Comparison of ENCODE assay signal across 18 cellular contexts in genomic region chr2:68516051-68516771, GRCh38. TPM values are rescaled to one million over a fixed set of nuclear protein-coding genes. Genes with fewer than 3 reads are reported as not detected.
DNase-seq lines count a peak whose midpoint lies in the region; ATAC-seq and TF ChIP-seq lines count a peak whose summit lies in the region.
"Had no signal": no experiment of that assay in that cellular context is flagged by ENCODE, and none has a peak within 500 bp of the region (broad histone marks: within the 10 kb centered on the region; RNA-seq: fewer than 3 reads in every experiment).

No MANE protein-coding gene starts in this region.

- H3K4me3 ChIP-seq in CD8-positive, alpha-beta T cell (ENCODE audit: low read depth, low read length) = no peak overlapping the region
- H3K4me3 ChIP-seq in NB4 (ENCODE audit: low read depth, low read length) = no peak overlapping the region

- POLR2A ChIA-PET in activated CD4-positive, alpha-beta T cell treated with anti-CD3 and anti-CD28 coated beads for 36 hours (lab: Charles Lee) = no interaction called here
- POLR2A ChIA-PET in CD8-positive, alpha-beta T cell (lab: Charles Lee) = interaction anchor here (1.2 to 2.2 kb wide), 2 partner anchors 10 to 28 kb away, joined by 5 to 9 read pairs; no protein-coding TSS in a partner anchor

- no peak overlapping the region for H3K27ac Mint-ChIP-seq in activated CD4-positive, alpha-beta T cell treated with anti-CD3 and anti-CD28 coated beads for 36 hours
- H3K27ac Mint-ChIP-seq in CD8-positive, alpha-beta T cell = no peak overlapping the region
- no peak overlapping the region for H3K27ac Mint-ChIP-seq in effector memory CD8-positive, alpha-beta T cell

- peaks cover 7% of the 10 kb centered on the region for H3K4me1 Mint-ChIP-seq in activated CD4-positive, alpha-beta T cell treated with anti-CD3 and anti-CD28 coated beads for 36 hours
- H3K4me1 Mint-ChIP-seq in CD8-positive, alpha-beta T cell (ENCODE audit: low read depth) = no peaks in the 10 kb centered on the region
- H3K4me1 Mint-ChIP-seq in effector memory CD8-positive, alpha-beta T cell (ENCODE audit: low read depth in 2 of 2) = no peaks in the 10 kb centered on the region

- no peak overlapping the region for H3K4me3 Mint-ChIP-seq in activated CD4-positive, alpha-beta T cell treated with anti-CD3 and anti-CD28 coated beads for 36 hours
- no peak overlapping the region for H3K4me3 Mint-ChIP-seq in CD8-positive, alpha-beta T cell
- H3K4me3 Mint-ChIP-seq in effector memory CD8-positive, alpha-beta T cell = no peak overlapping the region

- no peaks in the 10 kb centered on the region for H3K9me3 Mint-ChIP-seq in activated CD4-positive, alpha-beta T cell treated with anti-CD3 and anti-CD28 coated beads for 36 hours (ENCODE audit: low read depth)
- peaks cover 14% of the 10 kb centered on the region for H3K9me3 Mint-ChIP-seq in CD8-positive, alpha-beta T cell
- peaks cover 0 to 3% of the 10 kb centered on the region in 2 donors for H3K9me3 Mint-ChIP-seq in effector memory CD8-positive, alpha-beta T cell

- H3K9me3 ChIP-seq in CD8-positive, alpha-beta T cell (ENCODE audit: low read length) = no peaks in the 10 kb centered on the region

- no peak for DNase-seq in activated CD4-positive, alpha-beta T cell treated with anti-CD3 and anti-CD28 coated beads for 36 hours
- no peak for DNase-seq in activated CD4-positive, alpha-beta T cell treated with anti-CD3 and anti-CD28 coated beads for 1 hour
- no peak for DNase-seq in CD8-positive, alpha-beta T cell
- peak; percentile 7 for DNase-seq in NB4 (ENCODE audit: low read depth)
- no peak for DNase-seq in effector memory CD8-positive, alpha-beta T cell
- DNase-seq in EL = no peak
- DNase-seq in SIG-M5 treated with dmso at 0.1 percent for 504 hours (lab: John Stamatoyannopoulos, UW; ENCODE audit: unreplicated experiment) = no peak
- DNase-seq: AML-193, DMS79 treated with DMSO at 0.1 percent for 48 hours, GF-D8, H7, MV-4-11, NCI-H1436 treated with DMSO at 0.1 percent for 48 hours, NCI-H446, NCI-H774, SHP77 treated with DMSO at 0.1 percent for 48 hours had no signal

- TF ChIP-seq CTCF in CD8-positive, alpha-beta T cell (IDR thresholded peaks at IDR 0.05) = no peak
- no peak for TF ChIP-seq CTCF in NB4 (IDR thresholded peaks at IDR 0.05; ENCODE audit: low read depth, low read length)

- no peak overlapping the region for H3K27ac ChIP-seq in CD8-positive, alpha-beta T cell (ENCODE audit: low read depth, low read length)

- no peaks in the 10 kb centered on the region for H3K36me3 ChIP-seq in CD8-positive, alpha-beta T cell (ENCODE audit: insufficient read depth, low read length)

- H3K27me3 Mint-ChIP-seq in activated CD4-positive, alpha-beta T cell treated with anti-CD3 and anti-CD28 coated beads for 36 hours = no peaks in the 10 kb centered on the region
- no peaks in the 10 kb centered on the region for H3K27me3 Mint-ChIP-seq in CD8-positive, alpha-beta T cell (ENCODE audit: low read depth)
- H3K27me3 Mint-ChIP-seq in effector memory CD8-positive, alpha-beta T cell = no peaks in the 10 kb centered on the region

- intact Hi-C loops in activated CD4-positive, alpha-beta T cell treated with anti-CD3 and anti-CD28 coated beads for 36 hours (cut with DNase I, micrococcal nuclease) = loop anchor here in 1 of 2 experiments (10.0 kb wide), 1 partner anchor 51 kb away; the partner anchor contains the start of genes APLF and FBXO48
- intact Hi-C loops in CD8-positive, alpha-beta T cell (cut with DNase I, micrococcal nuclease) = no loop called here

- CTCF ChIA-PET in activated CD4-positive, alpha-beta T cell treated with anti-CD3 and anti-CD28 coated beads for 36 hours (lab: Charles Lee) = interaction anchor here (0.5 to 1.7 kb wide), 6 partner anchors 10 to 193 kb away, joined by 3 to 10 read pairs (median 4); no protein-coding TSS in a partner anchor
- CTCF ChIA-PET in CD8-positive, alpha-beta T cell (lab: Charles Lee) = interaction anchor here (0.6 to 1.4 kb wide), 2 partner anchors 10 to 15 kb away, joined by 3 to 6 read pairs; no protein-coding TSS in a partner anchor

- H3K27me3 ChIP-seq in CD8-positive, alpha-beta T cell (ENCODE audit: insufficient read depth, low read length) = no peaks in the 10 kb centered on the region

- TF ChIP-seq POLR2A in NB4 (IDR thresholded peaks at IDR 0.05; ENCODE audit: extremely low read depth, insufficient read length) = no peak

- peak; percentile 52 for ATAC-seq in activated CD4-positive, alpha-beta T cell treated with anti-CD3 and anti-CD28 coated beads for 36 hours
- peak; percentile 49 for ATAC-seq in CD8-positive, alpha-beta T cell
- peak; percentile 49 for ATAC-seq in effector memory CD8-positive, alpha-beta T cell (replicated peaks)
- ATAC-seq in HG02623 (IDR thresholded peaks at IDR 0.05; ENCODE audit: unreplicated experiment) = no peak
- ATAC-seq: HepG2 had no signal

- H3K4me1 ChIP-seq in CD8-positive, alpha-beta T cell (ENCODE audit: insufficient read depth, low read length) = no peaks in the 10 kb centered on the region

- no peaks in the 10 kb centered on the region for H3K36me3 Mint-ChIP-seq in activated CD4-positive, alpha-beta T cell treated with anti-CD3 and anti-CD28 coated beads for 36 hours (ENCODE audit: low read depth)
- H3K36me3 Mint-ChIP-seq in CD8-positive, alpha-beta T cell = peaks cover 2% of the 10 kb centered on the region
- no peaks in the 10 kb centered on the region for H3K36me3 Mint-ChIP-seq in effector memory CD8-positive, alpha-beta T cell (ENCODE audit: insufficient read depth)

RNA-seq across cellular contexts. Expression of gene APLF, which starts 48.8 kb away (rescaled TPM):
- total RNA-seq in activated CD4-positive, alpha-beta T cell treated with anti-CD3 and anti-CD28 coated beads for 36 hours = 1 to 10 TPM; 2.5 to 4.3 TPM
- total RNA-seq in CD8-positive, alpha-beta T cell = 1 to 10 TPM; 4.1 to 4.2 TPM

RNA-seq across cellular contexts. Expression of gene FBXO48, which starts 49.1 kb away (rescaled TPM):
- total RNA-seq in activated CD4-positive, alpha-beta T cell treated with anti-CD3 and anti-CD28 coated beads for 36 hours = 1 to 10 TPM; 2.0 to 2.4 TPM
- total RNA-seq in CD8-positive, alpha-beta T cell = under 1 TPM; 0.22 to 0.30 TPM
